16 cellular contexts compared by ENCODE assay signal in the genomic region with DNA sequence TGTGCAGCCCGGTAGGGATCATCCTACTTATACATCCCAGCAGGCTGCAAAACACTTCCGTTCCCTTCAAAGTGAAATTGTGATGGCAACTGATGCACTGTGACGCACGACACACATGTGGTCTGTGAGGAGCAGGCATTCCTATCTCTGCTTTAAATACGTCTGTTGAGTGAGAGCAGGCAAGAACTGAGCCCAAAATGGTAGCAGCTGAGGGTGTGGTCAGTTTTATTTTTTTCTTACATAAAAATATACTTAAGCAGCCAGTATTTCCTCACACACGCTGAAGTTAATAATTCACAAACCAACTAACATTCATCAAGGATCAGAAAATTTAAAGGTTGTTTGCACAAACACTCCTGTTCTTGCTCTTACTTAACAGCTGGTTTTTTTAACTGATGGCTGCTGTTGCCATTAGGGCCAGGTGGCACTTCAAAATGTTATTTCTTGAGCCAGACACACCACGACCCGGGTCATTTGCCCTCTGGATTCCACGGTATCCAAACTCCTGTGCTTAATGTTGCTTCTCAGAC. TPM values are rescaled to one million over a fixed set of nuclear protein-coding genes. Genes with fewer than 3 reads are reported as not detected.
DNase-seq lines count a peak whose midpoint lies in the region; ATAC-seq and TF ChIP-seq lines count a peak whose summit lies in the region.
"Had no signal": no experiment of that assay in that cellular context is flagged by ENCODE, and none has a peak within 500 bp of the region (broad histone marks: within the 10 kb centered on the region; RNA-seq: fewer than 3 reads in every experiment).

No MANE protein-coding gene starts in this region.

- H3K27ac ChIP-seq in heart left ventricle: peak overlapping the region in 4 of 12 donors; percentile 9 to 98 (median 22)
- peak overlapping the region; percentile 71 to 84 (median 82) for H3K27ac ChIP-seq in body of pancreas
- peak overlapping the region; percentile 50 for H3K27ac ChIP-seq in lower lobe of right lung
- H3K27ac ChIP-seq in transverse colon: peak overlapping the region; percentile 94 to 99 (median 96)
- H3K27ac ChIP-seq: epithelial cell of prostate, neutrophil had no signal

- H3K4me3 ChIP-seq in heart left ventricle: no peak overlapping the region
- no peak overlapping the region for H3K4me3 ChIP-seq in body of pancreas
- H3K4me3 ChIP-seq in lower lobe of right lung: no peak overlapping the region
- H3K4me3 ChIP-seq in transverse colon: no peak overlapping the region
- H3K4me3 ChIP-seq in foreskin fibroblast (ENCODE audit: low read depth in 1 of 2, low read length in 2 of 2): no peak overlapping the region
- H3K4me3 ChIP-seq: lung had no signal

- ATAC-seq in heart left ventricle (peak in 3 of 4 donors; percentile 30 to 68 (median 46)), Right ventricle myocardium superior (ENCODE audit: poor library complexity) (no peak), body of pancreas (peak; percentile 32), lower lobe of right lung (peak; percentile 67 to 72), sciatic nerve (no peak)

- H3K36me3 ChIP-seq in heart left ventricle (no peaks in the 10 kb centered on the region), body of pancreas (replicated peaks in 1 of 2; ENCODE audit: insufficient read depth in 1 of 2, low read depth in 2 of 2) (no peaks in the 10 kb centered on the region), lower lobe of right lung (no peaks in the 10 kb centered on the region), transverse colon (no peaks in the 10 kb centered on the region)
- H3K36me3 ChIP-seq: neutrophil had no signal

- no peaks in the 10 kb centered on the region for H3K27me3 ChIP-seq in heart left ventricle
- H3K27me3 ChIP-seq in body of pancreas: no peaks in the 10 kb centered on the region
- H3K27me3 ChIP-seq in lower lobe of right lung (ENCODE audit: low read depth): no peaks in the 10 kb centered on the region
- H3K27me3 ChIP-seq in transverse colon: no peaks in the 10 kb centered on the region
- H3K27me3 ChIP-seq: neutrophil had no signal

- H3K4me1 ChIP-seq in heart left ventricle: peaks cover 17 to 100% (median 88%) of the 10 kb centered on the region in 12 donors
- H3K4me1 ChIP-seq in body of pancreas: peaks cover 99% of the 10 kb centered on the region
- peaks cover 75% of the 10 kb centered on the region for H3K4me1 ChIP-seq in lower lobe of right lung
- peaks cover 61 to 100% (median 97%) of the 10 kb centered on the region in 4 donors for H3K4me1 ChIP-seq in transverse colon

- peak; percentile 56 for TF ChIP-seq EP300 in transverse colon (IDR thresholded peaks at IDR 0.05; ENCODE audit: low read depth)

- intact Hi-C loops in heart left ventricle (cut with DNase I) (no loop called here), Right ventricle myocardium superior (cut with DNase I) (no loop called here), body of pancreas (cut with DNase I) (no loop called here), lower lobe of right lung (cut with DNase I) (no loop called here), transverse colon (cut with DNase I; ENCODE audit: low total_unique reads) (no loop called here), sciatic nerve (cut with DNase I) (no loop called here)

- WGBS in heart left ventricle, 4 donors: 57 to 72% (median 62%) methylated on average over 9 of the region's 9 CpGs
- 32 to 34% methylated on average over 9 of the region's 9 CpGs for WGBS in body of pancreas, 2 donors
- 39 to 54% methylated on average over 4 to 9 of the region's 9 CpGs for WGBS in transverse colon (ENCODE audit: low coverage in 1 of 2), 2 donors

- TF ChIP-seq POLR2A in heart left ventricle (IDR thresholded peaks at IDR 0.05) (no peak), body of pancreas (IDR thresholded peaks at IDR 0.05) (no peak), transverse colon (IDR thresholded peaks at IDR 0.05) (no peak)

- no peak for TF ChIP-seq CTCF in heart left ventricle (IDR thresholded peaks at IDR 0.05)
- TF ChIP-seq CTCF in body of pancreas (IDR thresholded peaks at IDR 0.05): no peak
- TF ChIP-seq CTCF in lower lobe of right lung (IDR thresholded peaks at IDR 0.05): no peak
- no peak for TF ChIP-seq CTCF in transverse colon (IDR thresholded peaks at IDR 0.05)
- no peak for TF ChIP-seq CTCF in foreskin fibroblast (IDR thresholded peaks at IDR 0.05; ENCODE audit: low read depth, low read length)

- no peaks in the 10 kb centered on the region for H3K9me3 ChIP-seq in heart left ventricle
- no peaks in the 10 kb centered on the region for H3K9me3 ChIP-seq in body of pancreas
- H3K9me3 ChIP-seq in lower lobe of right lung: no peaks in the 10 kb centered on the region
- H3K9me3 ChIP-seq in transverse colon: no peaks in the 10 kb centered on the region
- H3K9me3 ChIP-seq: neutrophil had no signal

- in situ Hi-C loops in transverse colon (cut with MboI; ENCODE audit: low pct_ligation_motif_present in 1 of 4, low pct_unique_long_range_greater_than_20kb in 1 of 4, low sequenced_read_pairs in 3 of 4): no loop called here

- DNase-seq in heart left ventricle (no peak), Right ventricle myocardium superior (no peak), body of pancreas (peak in 2 of 4 donors; percentile 42 to 44), lower lobe of right lung (no peak), transverse colon (peak; percentile 41), Ammon's horn (ENCODE audit: low spot score) (no peak), sciatic nerve (ENCODE audit: low spot score) (no peak), foreskin fibroblast (no peak)
- DNase-seq: activated naive CD8-positive, alpha-beta T cell treated with anti-CD3 and anti-CD28 coated beads for 36 hours; DMS79 treated with DMSO at 0.1 percent for 48 hours; NCI-H1048; NCI-H226; T-helper 2 cell had no signal

RNA-seq across cellular contexts. Expression of gene LRIG1, which starts 23.9 kb away (rescaled TPM):
- 100 to 1,000 TPM in 4 of 9 donors, 10 to 100 TPM in 5; 71.0 to 161 (median 98.3) TPM for total RNA-seq in heart left ventricle
- polyA plus RNA-seq in heart left ventricle: 10 to 100 TPM; 42.3 to 52.9 TPM
- total RNA-seq in Right ventricle myocardium superior: 93.9 TPM
- 100 to 1,000 TPM; 111 to 114 TPM for total RNA-seq in body of pancreas
- 54.2 TPM for total RNA-seq in lower lobe of right lung
- 10 to 100 TPM; 67.2 to 87.6 (median 79.3) TPM for total RNA-seq in transverse colon
- total RNA-seq in sciatic nerve: 50.8 TPM

Comparison
In these comparisons a context has a peak if more than half of its experiments do, and no peak if none do; other contexts are left out.
1. ATAC-seq: peak in heart left ventricle (3 of 4), body of pancreas (single experiment) and lower lobe of right lung (2 of 2); none in Right ventricle myocardium superior (single experiment) and sciatic nerve (single experiment).